Comparison of ENCODE assay signal across 20 cellular contexts in the genomic region with DNA sequence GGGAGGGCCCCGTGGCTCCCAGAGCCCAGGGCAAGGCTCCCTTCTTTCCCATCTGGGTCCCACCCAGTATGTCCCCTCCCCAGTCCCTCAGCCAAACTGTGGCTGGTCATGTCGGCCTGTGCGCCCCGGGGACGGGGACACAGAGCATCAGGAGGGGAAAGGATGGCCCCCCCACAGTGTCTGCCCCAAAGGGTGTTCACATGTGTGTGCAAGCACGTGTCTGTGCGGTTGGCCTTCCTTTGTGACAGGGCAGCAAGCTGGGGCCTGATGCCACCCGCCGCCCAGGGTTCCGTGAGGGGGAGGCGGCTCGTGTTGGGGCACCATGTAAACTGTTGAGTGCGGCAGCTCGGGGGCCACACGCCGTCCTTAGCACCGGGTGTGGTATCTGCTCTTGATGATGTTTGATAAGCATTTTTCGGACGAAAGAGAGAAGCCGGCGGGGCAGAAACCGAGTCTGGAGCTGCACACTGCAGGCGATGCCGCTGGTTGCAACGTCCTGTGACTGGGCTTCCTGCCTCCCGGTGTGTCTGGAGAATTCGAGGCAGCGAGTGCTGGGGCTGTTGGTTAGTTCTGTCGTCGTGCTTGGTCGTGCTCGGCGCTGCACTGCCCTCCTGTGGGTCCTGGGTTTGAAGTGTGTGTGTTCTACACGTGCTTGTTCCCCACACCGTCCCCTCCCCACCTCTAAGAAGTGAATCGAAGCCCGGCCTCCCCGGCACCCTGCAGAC. TPM values are rescaled to one million over a fixed set of nuclear protein-coding genes. Genes with fewer than 3 reads are reported as not detected.
"Had no signal": no experiment of that assay in that cellular context is flagged by ENCODE, and none has a peak within 500 bp of the region (broad histone marks: within the 10 kb centered on the region; RNA-seq: fewer than 3 reads in every experiment).

No MANE protein-coding gene starts in this region.

- DNase-seq: effector memory CD4-positive, alpha-beta T cell; gastrocnemius medialis; hypothalamus; immature natural killer cell; left colon; mesendoderm; naive B cell; psoas muscle; retina; spleen; stimulated activated CD4-positive, alpha-beta T cell treated with anti-CD3 and anti-CD28 coated beads, Interleukin-15, amount 100 ng/mL, for 24 hours; stimulated activated CD4-positive, alpha-beta T cell treated with anti-CD3 and anti-CD28 coated beads, Interleukin-1b, Interleukin-23, amount 100 ng/mL, for 48 hours; stimulated activated CD4-positive, alpha-beta T cell treated with anti-CD3 and anti-CD28 coated beads, Interleukin-4, amount 100 ng/mL, for 24 hours; transverse colon had no signal

- H3K9me3 ChIP-seq: gastrocnemius medialis, heart right ventricle, psoas muscle, spleen, thoracic aorta, transverse colon had no signal

- FAIRE-seq: endometrium, keratinocyte had no signal

- H3K4me1 ChIP-seq: psoas muscle had no signal

- H3K4me3 ChIP-seq: gastrocnemius medialis, heart right ventricle, psoas muscle, spleen, thoracic aorta, transverse colon had no signal

- H3K27ac ChIP-seq: gastrocnemius medialis, psoas muscle, spleen, thoracic aorta, transverse colon had no signal

- H3K27me3 ChIP-seq: gastrocnemius medialis, heart right ventricle, spleen, transverse colon had no signal

RNA-seq across cellular contexts. Expression of a gene that starts 23.3 kb away (rescaled TPM):
- total RNA-seq: fibroblast of lung, lung microvascular endothelial cell had no signal
- polyA plus RNA-seq: fibroblast of lung had no signal
